ENCODE assay signal across 14 cellular contexts in the genomic region with DNA sequence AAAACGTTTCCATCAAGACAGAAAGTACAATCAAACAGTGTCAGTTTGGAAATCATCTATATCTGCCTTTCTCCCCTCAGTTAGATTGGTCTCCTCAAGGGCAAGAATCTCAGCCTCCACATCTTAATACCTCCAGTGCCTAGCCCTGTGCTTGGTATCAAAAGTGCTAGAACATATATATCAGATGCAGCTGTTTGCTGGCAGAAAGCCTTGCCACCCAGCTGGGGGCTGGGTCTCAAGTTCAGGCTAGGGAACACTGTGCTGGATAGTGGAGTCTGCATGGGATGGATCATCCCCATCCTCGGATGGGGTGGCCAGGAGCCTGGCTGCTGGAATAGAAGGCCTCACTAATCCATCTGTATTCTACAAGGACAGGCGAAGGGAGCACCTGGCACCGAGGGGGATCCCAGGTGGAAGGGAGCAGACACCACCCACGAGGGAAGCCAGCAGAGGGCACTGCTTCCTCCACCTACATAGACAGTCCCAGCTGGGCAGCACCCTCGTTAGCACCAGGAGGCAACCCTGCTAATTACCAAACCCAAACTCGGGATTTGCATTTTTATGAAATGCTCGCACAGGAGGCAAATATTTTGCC.
DNase-seq lines count a peak whose midpoint lies in the region; ATAC-seq and TF ChIP-seq lines count a peak whose summit lies in the region.
"Had no signal": no experiment of that assay in that cellular context is flagged by ENCODE, and none has a peak within 500 bp of the region (broad histone marks: within the 10 kb centered on the region; RNA-seq: fewer than 3 reads in every experiment).

No MANE protein-coding gene starts in this region.

- DNase-seq in COLO668 (lab: John Stamatoyannopoulos, UW; ENCODE audit: unreplicated experiment), result peak; percentile 26
- DNase-seq in GM12864 (ENCODE audit: low read depth), result no peak
- peak; percentile 64 for DNase-seq in iPS-NIHi7 (ENCODE audit: extremely low spot score)
- no peak for DNase-seq in central memory CD4-positive, alpha-beta T cell
- no peak for DNase-seq in SW 1271 (lab: John Stamatoyannopoulos, UW)
- DNase-seq: activated gamma-delta T cell treated with Interleukin-2 at 50 U/mL for 16 hours, cerebellar nuclear complex, foreskin melanocyte, psoas muscle had no signal

- H3K4me3 ChIP-seq in GM12864 (ENCODE audit: low read depth, low read length) (no peak overlapping the region), OCI-LY1 (ENCODE audit: low read depth, low read length, poor library complexity, severe bottlenecking) (no peak overlapping the region)
- H3K4me3 ChIP-seq: psoas muscle had no signal

- no peak overlapping the region for H2AFZ ChIP-seq in OCI-LY1 (ENCODE audit: low read length)

- H3K79me2 ChIP-seq in OCI-LY1 (ENCODE audit: insufficient read depth, low read length), result no peaks in the 10 kb centered on the region

- no peak overlapping the region for H3K27ac ChIP-seq in OCI-LY1 (ENCODE audit: low read depth, low read length, poor library complexity, severe bottlenecking)
- H3K27ac ChIP-seq: psoas muscle, RWPE1 had no signal

- H3K9me2 ChIP-seq in OCI-LY1 (ENCODE audit: low read depth, low read length), result no peaks in the 10 kb centered on the region

- TF ChIP-seq CTCF in GM12864 (IDR thresholded peaks at IDR 0.05; ENCODE audit: low read depth, low read length, missing control alignments) (peak; percentile 43), OCI-LY1 (IDR thresholded peaks at IDR 0.05; ENCODE audit: low read length) (peak; percentile 35; the same call in 1 of the 2 replicates)

- no peak for ATAC-seq in GM19328 (IDR thresholded peaks at IDR 0.05; ENCODE audit: unreplicated experiment)
- no peak for ATAC-seq in GM21526 (IDR thresholded peaks at IDR 0.05; ENCODE audit: low FRiP score, unreplicated experiment)
- ATAC-seq: activated CD4-positive, CD25-positive, alpha-beta regulatory T cell treated with anti-CD3 and anti-CD28 coated beads, Interleukin-2, amount 50 U/mL, for 24 hours; psoas muscle had no signal

- no peaks in the 10 kb centered on the region for H3K9me3 ChIP-seq in OCI-LY1 (ENCODE audit: low read length)
- H3K9me3 ChIP-seq: psoas muscle had no signal

- no peaks in the 10 kb centered on the region for H3K27me3 ChIP-seq in OCI-LY1 (ENCODE audit: insufficient read depth, low read length)

- no peak overlapping the region for H3K4me2 ChIP-seq in OCI-LY1 (ENCODE audit: low read length)

- no peaks in the 10 kb centered on the region for H3K4me1 ChIP-seq in OCI-LY1 (ENCODE audit: insufficient read depth, low read length, severe bottlenecking)
- H3K4me1 ChIP-seq: psoas muscle had no signal

- H4K20me1 ChIP-seq in OCI-LY1 (ENCODE audit: insufficient read depth, low read length), result no peaks in the 10 kb centered on the region

- no peak overlapping the region for H3K9ac ChIP-seq in OCI-LY1 (ENCODE audit: low read length)

- H3K36me3 ChIP-seq in OCI-LY1 (ENCODE audit: insufficient read depth, low read length), result no peaks in the 10 kb centered on the region

- no peaks in the 10 kb centered on the region for H3F3A ChIP-seq in OCI-LY1 (ENCODE audit: insufficient read depth, low read length)

Comparison
In these comparisons a context has a peak if more than half of its experiments do, and no peak if none do; other contexts are left out.
1. DNase-seq: peak in COLO668 (single experiment) and iPS-NIHi7 (single experiment); none in GM12864 (single experiment), central memory CD4-positive, alpha-beta T cell (single experiment) and SW 1271 (0 of 2).